In genomic region chr3:102179321-102180290, GRCh38 we compare ENCODE assay signal across 8 cellular contexts.
DNase-seq lines count a peak whose midpoint lies in the region; ATAC-seq and TF ChIP-seq lines count a peak whose summit lies in the region.

No MANE protein-coding gene starts in this region.

- peak; percentile 56 for DNase-seq in A673 (ENCODE audit: low spot score)
- peak; percentile 35 for DNase-seq in M059J (ENCODE audit: low read depth)
- DNase-seq in glomerular visceral epithelial cell (ENCODE audit: extremely low spot score) = peak; percentile 40
- no peak for DNase-seq in SIG-M5 treated with dmso at 0.1 percent for 504 hours (lab: John Stamatoyannopoulos, UW; ENCODE audit: unreplicated experiment)
- no peak for DNase-seq in C1 segment of cervical spinal cord (lab: John Stamatoyannopoulos, UW)
- DNase-seq in ecto neural progenitor cell (ENCODE audit: low spot score) = no peak
- DNase-seq in stimulated activated CD4-positive, alpha-beta T cell treated with anti-CD3 and anti-CD28 coated beads, Interleukin-15, amount 100 ng/mL, for 24 hours = no peak

- H3K27ac ChIP-seq in A673 (ENCODE audit: low read depth, low read length, poor library complexity, severe bottlenecking) = peak overlapping the region; percentile 94

- H3K36me3 ChIP-seq in A673 (ENCODE audit: insufficient read depth, low read length, poor library complexity, severe bottlenecking) = no peaks in the 10 kb centered on the region

- no peaks in the 10 kb centered on the region for H3K9me3 ChIP-seq in A673 (ENCODE audit: low read depth, low read length, poor library complexity, severe bottlenecking)

- CTCF ChIA-PET in A673 (lab: Charles Lee) = interaction anchor here (0.7 kb wide), 1 partner anchor 46 kb away, joined by 3 read pairs; no protein-coding TSS in a partner anchor

- H3K27me3 ChIP-seq in A673 (replicated peaks; ENCODE audit: insufficient read depth, low read depth, low read length, poor library complexity) = no peaks in the 10 kb centered on the region

- POLR2A ChIA-PET in A673 (lab: Charles Lee; ENCODE audit: low non-redundant PET) = no interaction called here

- peaks cover 60% of the 10 kb centered on the region for H3K4me1 ChIP-seq in A673 (ENCODE audit: insufficient read depth, low read length, poor library complexity, severe bottlenecking)

- TF ChIP-seq CTCF in A673 (conservative IDR thresholded peaks at IDR 0.05; ENCODE audit: low read depth, low read length) = no peak

- peak overlapping the region; percentile 5 for H3K4me3 ChIP-seq in A673 (ENCODE audit: low read depth, low read length, poor library complexity, severe bottlenecking)

- intact Hi-C loops in A673 (cut with micrococcal nuclease; ENCODE audit: unreplicated experiment) = loop anchor here (5.0 to 10.0 kb wide), 2 partner anchors 97 to 145 kb away; no protein-coding TSS in a partner anchor

- peak; percentile 77 for ATAC-seq in GM19395 (IDR thresholded peaks at IDR 0.05; ENCODE audit: unreplicated experiment)

- TSS peak; percentile 82 for BruUV-seq in A673 (replicated peaks; lab: Mats Ljungman, UMichigan)

Comparison
In these comparisons a context has a peak if more than half of its experiments do, and no peak if none do; other contexts are left out.
1. DNase-seq: peak in A673 (single experiment), M059J (single experiment) and glomerular visceral epithelial cell (single experiment); none in SIG-M5 treated with dmso at 0.1 percent for 504 hours (single experiment), C1 segment of cervical spinal cord (0 of 14), ecto neural progenitor cell (single experiment) and stimulated activated CD4-positive, alpha-beta T cell treated with anti-CD3 and anti-CD28 coated beads, Interleukin-15, amount 100 ng/mL, for 24 hours (single experiment).